ENCODE assay signal across 8 cellular contexts in the genomic region with DNA sequence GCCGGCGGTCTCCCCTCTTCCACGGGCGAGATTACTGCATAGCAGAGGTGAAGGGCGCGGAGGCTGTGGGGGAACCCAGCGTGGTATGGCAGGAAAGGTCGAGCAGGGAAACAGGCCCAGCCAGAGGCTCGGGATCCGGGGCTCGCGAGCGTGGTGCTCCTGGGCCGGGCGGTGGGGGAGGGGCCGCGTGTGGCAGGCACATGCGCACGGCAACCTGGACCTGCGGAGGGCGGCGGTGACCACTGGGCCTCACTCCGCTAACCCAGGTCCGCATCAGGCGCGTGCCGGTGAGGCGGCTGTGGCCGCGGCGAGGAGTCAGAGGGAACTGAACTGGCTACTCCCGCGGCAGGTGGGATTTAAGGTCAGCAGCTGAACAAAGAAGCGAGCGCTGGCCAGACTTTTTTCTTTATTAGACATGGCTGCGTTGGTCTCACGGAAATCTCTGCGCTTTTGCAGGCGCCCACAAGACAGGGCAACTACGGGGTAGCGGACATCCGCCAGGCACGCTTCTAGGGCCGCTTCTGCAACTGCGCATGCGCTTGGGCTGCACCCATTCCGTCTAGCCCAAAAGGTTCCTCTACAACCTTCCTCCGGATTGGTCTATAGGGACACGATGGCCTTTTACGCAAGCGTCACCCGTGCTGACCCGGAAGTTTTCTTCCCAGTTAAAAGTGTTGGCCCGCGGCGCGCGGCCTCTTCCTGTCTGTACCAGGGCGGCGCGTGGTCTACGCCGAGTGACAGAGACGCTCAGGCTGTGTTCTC. TPM values are rescaled to one million over a fixed set of nuclear protein-coding genes. Genes with fewer than 3 reads are reported as not detected.
DNase-seq lines count a peak whose midpoint lies in the region; ATAC-seq and TF ChIP-seq lines count a peak whose summit lies in the region.

A gene (plus strand): TSS at position 694 of the 762 bp plus-strand sequence. CDS start 869 bp downstream, outside the sequence.

- peak within 1 kb of the TSS; percentile 95 for H3K27ac ChIP-seq in PC-9
- peak within 1 kb of the TSS; percentile 98 for H3K27ac ChIP-seq in mucosa of rectum (ENCODE audit: low read depth in 2 of 2, low read length in 2 of 2)

- H3K9me3 ChIP-seq in PC-9 (ENCODE audit: insufficient read depth, low read depth) (no peaks in the 10 kb centered on the region), mucosa of rectum (ENCODE audit: control insufficient read depth in 2 of 2, low read length in 2 of 2) (no peaks in the 10 kb centered on the region)

- H3K4me1 ChIP-seq in PC-9 (replicated peaks; ENCODE audit: insufficient read depth) (peaks cover 22% of the 10 kb centered on the region), mucosa of rectum (ENCODE audit: control insufficient read depth in 2 of 2, insufficient read depth in 2 of 2, low read length in 2 of 2) (peaks cover 18 to 31% of the 10 kb centered on the region in 2 donors)

- H3K79me2 ChIP-seq in PC-9 (ENCODE audit: low read depth), result peaks cover 68% of the 10 kb centered on the region

- POLR2A ChIA-PET in PC-9 (lab: Charles Lee; ENCODE audit: unreplicated experiment), result interaction anchor here (0.6 kb wide), 1 partner anchor 168 kb away, joined by 3 read pairs; a partner anchor contains a TSS

- H3K36me3 ChIP-seq in PC-9 (ENCODE audit: low read depth) (no peaks in the 10 kb centered on the region), mucosa of rectum (ENCODE audit: control insufficient read depth in 2 of 2, insufficient read depth in 2 of 2, low read length in 2 of 2) (peaks cover 4 to 11% of the 10 kb centered on the region in 2 donors)

- peak within 1 kb of the TSS; percentile 100 for H3K4me3 ChIP-seq in Jurkat, Clone E6-1 (ENCODE audit: low read length)
- H3K4me3 ChIP-seq in PC-9 (peak within 1 kb of the TSS; percentile 93), mucosa of rectum (ENCODE audit: low read length in 2 of 2) (peak within 1 kb of the TSS; percentile 77 to 80)

- H4K20me1 ChIP-seq in PC-9 (ENCODE audit: insufficient read depth), result peaks cover 15% of the 10 kb centered on the region

- peak within 1 kb of the TSS; percentile 73 for H2AFZ ChIP-seq in PC-9

- no peaks in the 10 kb centered on the region for H3K9me2 ChIP-seq in PC-9 (ENCODE audit: insufficient read depth)

- DNase-seq in DMS153 (lab: John Stamatoyannopoulos, UW), result peak; percentile 99
- peak; percentile 99 for DNase-seq in Jurkat, Clone E6-1 (ENCODE audit: low read depth, low spot score)
- DNase-seq in PC-9, result peak; percentile 90 to 91
- DNase-seq in activated T-cell treated with anti-CD3 and anti-CD28 coated beads, Interleukin-2, amount 50 U/mL, for 1 hour, result peak; percentile 93
- DNase-seq in erythroblast (lab: John Stamatoyannopoulos, UW), result peak; percentile 98 to 99
- DNase-seq in stimulated activated CD8-positive, alpha-beta memory T cell treated with anti-CD3 and anti-CD28 coated beads, Interleukin-4, amount 100 ng/mL, for 48 hours, result peak; percentile 96

- TF ChIP-seq CTCF in PC-9 (conservative IDR thresholded peaks at IDR 0.05), result no peak

- peaks cover 9% of the 10 kb centered on the region; the same call in 1 of the 2 replicates for H3F3A ChIP-seq in PC-9 (ENCODE audit: insufficient read depth, low read depth)

- H3K9ac ChIP-seq in mucosa of rectum (ENCODE audit: low read depth in 1 of 2, low read length in 2 of 2), result peak within 1 kb of the TSS; percentile 89 to 91

- no peaks in the 10 kb centered on the region for H3K27me3 ChIP-seq in PC-9 (ENCODE audit: insufficient read depth, low read depth)
- H3K27me3 ChIP-seq in mucosa of rectum (ENCODE audit: control insufficient read depth in 2 of 2, insufficient read depth in 2 of 2, low read length in 2 of 2), result no peaks in the 10 kb centered on the region

- ATAC-seq in GM21619 (IDR thresholded peaks at IDR 0.05; ENCODE audit: unreplicated experiment), result peak; percentile 81

- H3K4me2 ChIP-seq in PC-9, result peak within 1 kb of the TSS; percentile 90

- intact Hi-C loops in PC-9 (cut with micrococcal nuclease; ENCODE audit: unreplicated experiment), result no loop called here

- peak; percentile 98 for TF ChIP-seq POLR2A in erythroblast (IDR thresholded peaks at IDR 0.05; ENCODE audit: low read length)

- BruUV-seq in PC-9 (replicated peaks; lab: Mats Ljungman, UMichigan), result TSS peak; percentile 74

- CTCF ChIA-PET in PC-9 (lab: Charles Lee), result no interaction called here

RNA-seq across cellular contexts. Expression of the gene that starts here (rescaled TPM):
- polyA plus RNA-seq in Jurkat, Clone E6-1 (2012; ENCODE audit: insufficient read depth, insufficient read length), result 1,707 TPM
- total RNA-seq in PC-9 (2021), result 941 and 961 TPM in 2 replicates

Comparison
In these comparisons a context has a peak if more than half of its experiments do, and no peak if none do; other contexts are left out.
1. Peak in every context shown above with its lines: DNase-seq, ATAC-seq, H3K4me3 ChIP-seq and H3K27ac ChIP-seq.